Comparison of ENCODE assay signal across 16 cellular contexts in the genomic region with DNA sequence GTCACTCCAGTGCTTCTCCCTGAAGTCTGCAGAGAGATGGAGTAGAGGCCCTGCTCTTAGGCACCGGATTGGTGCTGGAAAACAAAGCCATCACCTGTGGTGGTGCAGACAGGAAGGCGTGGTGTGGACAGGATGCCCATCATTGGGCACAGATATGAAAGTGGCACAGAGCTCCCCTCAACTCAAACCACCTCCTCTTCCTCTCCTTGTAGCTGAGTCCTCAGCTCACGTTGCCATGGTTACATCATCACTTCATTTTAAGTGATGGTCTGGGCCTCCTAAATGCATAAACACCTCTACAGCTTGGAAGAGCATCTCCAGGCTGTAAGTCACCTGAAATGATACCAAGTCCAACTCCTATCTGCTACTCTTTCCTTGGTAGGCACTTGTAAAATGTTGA. TPM values are rescaled to one million over a fixed set of nuclear protein-coding genes. Genes with fewer than 3 reads are reported as not detected.
DNase-seq lines count a peak whose midpoint lies in the region; ATAC-seq and TF ChIP-seq lines count a peak whose summit lies in the region.
"Had no signal": no experiment of that assay in that cellular context is flagged by ENCODE, and none has a peak within 500 bp of the region (broad histone marks: within the 10 kb centered on the region; RNA-seq: fewer than 3 reads in every experiment).

No MANE protein-coding gene starts in this region.

- no peak overlapping the region for H3K4me3 Mint-ChIP-seq in activated CD4-positive, alpha-beta memory T cell treated with anti-CD3 and anti-CD28 coated beads for 36 hours
- H3K4me3 Mint-ChIP-seq in stimulated activated naive CD8-positive, alpha-beta T cell treated with anti-CD3 and anti-CD28 coated beads, Interleukin-15, Interleukin-2, amounts not matched to agents 100 ng/mL and 50 ng/mL, for 24 hours: no peak overlapping the region
- H3K4me3 Mint-ChIP-seq: mesothelial cell of epicardium had no signal

- H3K36me3 ChIP-seq in gastrocnemius medialis: no peaks in the 10 kb centered on the region
- H3K36me3 ChIP-seq: WERI-Rb-1 had no signal

- TF ChIP-seq CTCF in gastrocnemius medialis (IDR thresholded peaks at IDR 0.05 in 4 of 5, conservative IDR thresholded peaks at IDR 0.05 in 1 of 5): no peak

- H3K27ac Mint-ChIP-seq in activated CD4-positive, alpha-beta memory T cell treated with anti-CD3 and anti-CD28 coated beads for 36 hours: peak overlapping the region; percentile 70
- H3K27ac Mint-ChIP-seq in stimulated activated naive CD8-positive, alpha-beta T cell treated with anti-CD3 and anti-CD28 coated beads, Interleukin-15, Interleukin-2, amounts not matched to agents 100 ng/mL and 50 ng/mL, for 24 hours: peak overlapping the region; percentile 40
- H3K27ac Mint-ChIP-seq: mesothelial cell of epicardium had no signal

- intact Hi-C loops in activated CD4-positive, alpha-beta memory T cell treated with anti-CD3 and anti-CD28 coated beads for 36 hours (cut with micrococcal nuclease): loop anchor here (1.0 kb wide), 1 partner anchor 20 kb away; no protein-coding TSS in a partner anchor
- intact Hi-C loops in gastrocnemius medialis (cut with DNase I; ENCODE audit: low total_unique reads): no loop called here

- POLR2A ChIA-PET in activated CD4-positive, alpha-beta memory T cell treated with anti-CD3 and anti-CD28 coated beads for 36 hours (lab: Charles Lee): no interaction called here

- no peaks in the 10 kb centered on the region for H3K4me1 ChIP-seq in gastrocnemius medialis

- in situ Hi-C loops in gastrocnemius medialis (cut with MboI; ENCODE audit: low sequenced_read_pairs in 4 of 4): loop anchor here in 2 of 4 donors (5.0 kb wide), 1 partner anchor 63 kb away; no protein-coding TSS in a partner anchor
- in situ Hi-C loops in ACHN (cut with HindIII; ENCODE audit: low pct_ligation_motif_present, low pct_unique_long_range_greater_than_20kb, low sequenced_read_pairs): no loop called here

- no peaks in the 10 kb centered on the region for H3K27me3 ChIP-seq in gastrocnemius medialis

- no peaks in the 10 kb centered on the region for H3K27me3 Mint-ChIP-seq in activated CD4-positive, alpha-beta memory T cell treated with anti-CD3 and anti-CD28 coated beads for 36 hours
- no peaks in the 10 kb centered on the region for H3K27me3 Mint-ChIP-seq in stimulated activated naive CD8-positive, alpha-beta T cell treated with anti-CD3 and anti-CD28 coated beads, Interleukin-15, Interleukin-2, amounts not matched to agents 100 ng/mL and 50 ng/mL, for 24 hours

- H3K9me3 ChIP-seq in gastrocnemius medialis: no peaks in the 10 kb centered on the region

- no peak for TF ChIP-seq POLR2A in gastrocnemius medialis (IDR thresholded peaks at IDR 0.05)

- H3K9me3 Mint-ChIP-seq in activated CD4-positive, alpha-beta memory T cell treated with anti-CD3 and anti-CD28 coated beads for 36 hours: no peaks in the 10 kb centered on the region
- no peaks in the 10 kb centered on the region for H3K9me3 Mint-ChIP-seq in stimulated activated naive CD8-positive, alpha-beta T cell treated with anti-CD3 and anti-CD28 coated beads, Interleukin-15, Interleukin-2, amounts not matched to agents 100 ng/mL and 50 ng/mL, for 24 hours
- H3K9me3 Mint-ChIP-seq: mesothelial cell of epicardium had no signal

- CTCF ChIA-PET in activated CD4-positive, alpha-beta memory T cell treated with anti-CD3 and anti-CD28 coated beads for 36 hours (lab: Charles Lee): no interaction called here

- H3K36me3 Mint-ChIP-seq in activated CD4-positive, alpha-beta memory T cell treated with anti-CD3 and anti-CD28 coated beads for 36 hours: peaks cover 3% of the 10 kb centered on the region
- peaks cover 3% of the 10 kb centered on the region for H3K36me3 Mint-ChIP-seq in stimulated activated naive CD8-positive, alpha-beta T cell treated with anti-CD3 and anti-CD28 coated beads, Interleukin-15, Interleukin-2, amounts not matched to agents 100 ng/mL and 50 ng/mL, for 24 hours (ENCODE audit: low read depth)
- H3K36me3 Mint-ChIP-seq: mesothelial cell of epicardium had no signal

- no peak overlapping the region for H3K4me3 ChIP-seq in gastrocnemius medialis

- H3K4me1 Mint-ChIP-seq in activated CD4-positive, alpha-beta memory T cell treated with anti-CD3 and anti-CD28 coated beads for 36 hours (ENCODE audit: low read depth): peaks cover 41% of the 10 kb centered on the region
- H3K4me1 Mint-ChIP-seq in stimulated activated naive CD8-positive, alpha-beta T cell treated with anti-CD3 and anti-CD28 coated beads, Interleukin-15, Interleukin-2, amounts not matched to agents 100 ng/mL and 50 ng/mL, for 24 hours (ENCODE audit: low read depth): peaks cover 36% of the 10 kb centered on the region
- H3K4me1 Mint-ChIP-seq: mesothelial cell of epicardium had no signal

- peak; percentile 44 for DNase-seq in activated gamma-delta T cell treated with Interleukin-2 at 50 U/mL for 16 hours
- no peak for DNase-seq in activated gamma-delta T cell (lab: John Stamatoyannopoulos, UW)
- peak; percentile 56 for DNase-seq in activated CD4-positive, alpha-beta memory T cell treated with anti-CD3 and anti-CD28 coated beads for 36 hours
- DNase-seq in central memory CD4-positive, alpha-beta T cell: peak; percentile 83
- DNase-seq in gastrocnemius medialis: no peak
- DNase-seq in ACHN: no peak
- DNase-seq: IMR-90, NCI-H1048, NCI-H2171, WERI-Rb-1 had no signal

- no peak for ATAC-seq in gastrocnemius medialis
- ATAC-seq in HG03521 (IDR thresholded peaks at IDR 0.05; ENCODE audit: unreplicated experiment): no peak

- no peak overlapping the region for H3K27ac ChIP-seq in gastrocnemius medialis
- H3K27ac ChIP-seq: epithelial cell of prostate, WERI-Rb-1 had no signal

RNA-seq across cellular contexts. Expression of gene RTF2, which starts 8.0 kb away (rescaled TPM):
- 10 to 100 TPM; 81.8 to 83.1 TPM for total RNA-seq in activated CD4-positive, alpha-beta memory T cell treated with anti-CD3 and anti-CD28 coated beads for 36 hours
- total RNA-seq in gastrocnemius medialis: 10 to 100 TPM; 69.1 to 88.8 (median 77.5) TPM

RNA-seq across cellular contexts. Expression of gene CASS4, which starts 48.4 kb away (rescaled TPM):
- total RNA-seq in activated CD4-positive, alpha-beta memory T cell treated with anti-CD3 and anti-CD28 coated beads for 36 hours: 1 to 10 TPM; 7.8 to 8.6 TPM
- total RNA-seq in gastrocnemius medialis: under 1 TPM in 3 of 4 donors, not detected in 1; 0.36 to 0.86 (median 0.72) TPM
- total RNA-seq: H1, osteocyte had no signal

Comparison
In these comparisons a context has a peak if more than half of its experiments do, and no peak if none do; other contexts are left out.
1. DNase-seq: peak in activated gamma-delta T cell treated with Interleukin-2 at 50 U/mL for 16 hours (single experiment), activated CD4-positive, alpha-beta memory T cell treated with anti-CD3 and anti-CD28 coated beads for 36 hours (single experiment) and central memory CD4-positive, alpha-beta T cell (single experiment); none in activated gamma-delta T cell (single experiment), gastrocnemius medialis (0 of 2) and ACHN (single experiment).
2. RNA of gene CASS4, which starts 48.4 kb away (total RNA-seq): 7.8 to 8.6 TPM in activated CD4-positive, alpha-beta memory T cell treated with anti-CD3 and anti-CD28 coated beads for 36 hours; 0.36 to 0.86 TPM in gastrocnemius medialis; every median in the first group is over 4 times any median in the second.